ENCODE assay signal across 1 cellular context in the genomic region with DNA sequence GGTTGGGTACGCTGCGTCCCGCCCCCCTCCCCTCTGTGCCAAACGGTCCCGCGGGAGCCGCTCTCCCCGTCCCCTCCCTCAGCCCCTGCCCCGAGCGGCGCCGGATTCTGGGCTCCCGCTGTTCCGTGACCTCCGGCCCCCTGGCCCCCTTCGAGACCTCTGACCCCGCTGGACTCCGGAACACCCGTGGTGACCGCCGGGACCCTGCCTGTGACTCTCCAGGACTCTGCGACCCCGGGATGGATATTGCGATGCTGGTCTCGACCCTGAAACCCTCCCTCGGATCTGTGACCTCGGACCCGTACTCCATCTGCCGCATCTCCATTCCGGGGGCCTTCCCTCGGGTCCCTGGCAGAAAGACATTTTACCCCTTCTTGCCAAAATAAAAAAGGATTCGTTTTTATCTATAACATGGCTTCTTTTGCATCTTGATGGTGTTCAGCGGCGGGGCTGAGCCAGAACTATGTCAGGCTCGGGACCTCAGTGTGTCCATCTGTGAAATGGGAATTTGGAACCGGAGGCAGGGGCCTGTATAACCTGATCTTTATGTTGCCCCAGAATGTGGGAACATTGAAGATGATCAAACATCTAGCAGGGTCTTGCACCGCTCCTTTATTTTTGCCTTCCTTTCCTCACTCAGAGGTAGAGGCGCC.
TF ChIP-seq lines count a peak whose summit lies in the region.

No MANE protein-coding gene starts in this region.

TF ChIP-seq in HepG2, 621 proteins besides CTCF, POLR2A, EP300 and RAD21 (continued from another document and continues in another):
- TF ChIP-seq ZNF841 (CRISPR knock-in tag; IDR thresholded peaks at IDR 0.05; ENCODE audit: borderline replicate concordance) (no peak), PHF8 (CRISPR knock-in tag; IDR thresholded peaks at IDR 0.05) (no peak), FOXK1 (CRISPR knock-in tag; IDR thresholded peaks at IDR 0.05; ENCODE audit: borderline replicate concordance, low read depth) (no peak), SP140L (CRISPR knock-in tag; IDR thresholded peaks at IDR 0.05; ENCODE audit: borderline replicate concordance) (peak; percentile 33; the same call in 1 of the 2 replicates), FOSL1 (CRISPR knock-in tag; IDR thresholded peaks at IDR 0.05; ENCODE audit: borderline replicate concordance) (no peak), SCMH1 (CRISPR knock-in tag; IDR thresholded peaks at IDR 0.05; ENCODE audit: borderline replicate concordance) (no peak), ZZZ3 (CRISPR knock-in tag; IDR thresholded peaks at IDR 0.05; ENCODE audit: borderline replicate concordance) (no peak), AGO1 (IDR thresholded peaks at IDR 0.05; ENCODE audit: low read depth, low read length, poor library complexity, severe bottlenecking) (peak; percentile 33), ZNF75D (CRISPR knock-in tag; IDR thresholded peaks at IDR 0.05; ENCODE audit: borderline replicate concordance) (no peak), ZFP82 (CRISPR knock-in tag; IDR thresholded peaks at IDR 0.05; ENCODE audit: borderline replicate concordance) (peak; percentile 57; the same call in 1 of the 2 replicates), ZMYM2 (CRISPR knock-in tag; IDR thresholded peaks at IDR 0.05) (peak; percentile 80), HES4 (CRISPR knock-in tag; IDR thresholded peaks at IDR 0.05; ENCODE audit: borderline replicate concordance) (no peak), KMT2B (CRISPR knock-in tag; IDR thresholded peaks at IDR 0.05) (no peak), HMGA1 (CRISPR knock-in tag; conservative IDR thresholded peaks at IDR 0.05) (no peak), FOXC1 (CRISPR knock-in tag; IDR thresholded peaks at IDR 0.05; ENCODE audit: borderline replicate concordance) (no peak), LCORL (IDR thresholded peaks at IDR 0.05) (no peak), LCORL (CRISPR knock-in tag; IDR thresholded peaks at IDR 0.05) (0 out of 2 replicates have a peak, but pooled peaks have one; percentile 2), JDP2 (CRISPR knock-in tag; IDR thresholded peaks at IDR 0.05; ENCODE audit: borderline replicate concordance) (no peak), DPF2 (CRISPR knock-in tag; IDR thresholded peaks at IDR 0.05; ENCODE audit: borderline replicate concordance, low read depth) (no peak), CCAR2 (optimal IDR thresholded peaks at IDR 0.05; ENCODE audit: low read depth, low read length) (no peak), ZBTB21 (CRISPR knock-in tag; IDR thresholded peaks at IDR 0.05) (no peak), KLF9 (CRISPR knock-in tag; IDR thresholded peaks at IDR 0.05; ENCODE audit: low read depth) (no peak), ZBTB1 (CRISPR knock-in tag; IDR thresholded peaks at IDR 0.05; ENCODE audit: borderline replicate concordance) (no peak), MED13 (CRISPR knock-in tag; IDR thresholded peaks at IDR 0.05) (no peak), CHD4 (IDR thresholded peaks at IDR 0.05; ENCODE audit: borderline replicate concordance, low read length) (peak; percentile 97; the same call in 1 of the 2 replicates), ZNF44 (CRISPR knock-in tag; IDR thresholded peaks at IDR 0.05) (no peak), KDM5B (CRISPR knock-in tag; IDR thresholded peaks at IDR 0.05; ENCODE audit: borderline replicate concordance) (no peak), ZNF577 (CRISPR knock-in tag; IDR thresholded peaks at IDR 0.05; ENCODE audit: borderline replicate concordance, low read depth) (no peak), TCF7 (IDR thresholded peaks at IDR 0.05; ENCODE audit: low read depth) (no peak), MYNN (CRISPR knock-in tag; IDR thresholded peaks at IDR 0.05; ENCODE audit: low read depth) (0 out of 2 replicates have a peak, but pooled peaks have one; percentile 10), ZSCAN31 (CRISPR knock-in tag; IDR thresholded peaks at IDR 0.05; ENCODE audit: low read depth) (0 out of 2 replicates have a peak, but pooled peaks have one; percentile 1), KDM3A (CRISPR knock-in tag; IDR thresholded peaks at IDR 0.05; ENCODE audit: low read depth) (peak; percentile 22; the same call in 1 of the 2 replicates), CEBPB (IDR thresholded peaks at IDR 0.05; ENCODE audit: borderline replicate concordance, low read depth, low read length) (no peak), SMAD9 (CRISPR knock-in tag; IDR thresholded peaks at IDR 0.05) (no peak), ZBTB20 (CRISPR knock-in tag; IDR thresholded peaks at IDR 0.05; ENCODE audit: borderline replicate concordance, low read depth) (no peak), KLF15 (CRISPR knock-in tag; IDR thresholded peaks at IDR 0.05; ENCODE audit: borderline replicate concordance) (no peak), HDAC1 (CRISPR knock-in tag; IDR thresholded peaks at IDR 0.05) (peak; percentile 14; the same call in 1 of the 2 replicates), ZKSCAN5 (CRISPR knock-in tag; IDR thresholded peaks at IDR 0.05) (no peak), ETV6 (CRISPR knock-in tag; conservative IDR thresholded peaks at IDR 0.05) (no peak), ARID2 (CRISPR knock-in tag; IDR thresholded peaks at IDR 0.05; ENCODE audit: borderline replicate concordance) (no peak), STAG1 (CRISPR knock-in tag; IDR thresholded peaks at IDR 0.05) (peak; percentile 77; the same call in 1 of the 2 replicates), ZNF558 (CRISPR knock-in tag; IDR thresholded peaks at IDR 0.05; ENCODE audit: borderline replicate concordance) (no peak), ZC3H13 (CRISPR knock-in tag; IDR thresholded peaks at IDR 0.05) (no peak), TGIF2 (CRISPR knock-in tag; IDR thresholded peaks at IDR 0.05) (no peak)
- TF ChIP-seq, protein P1, sequence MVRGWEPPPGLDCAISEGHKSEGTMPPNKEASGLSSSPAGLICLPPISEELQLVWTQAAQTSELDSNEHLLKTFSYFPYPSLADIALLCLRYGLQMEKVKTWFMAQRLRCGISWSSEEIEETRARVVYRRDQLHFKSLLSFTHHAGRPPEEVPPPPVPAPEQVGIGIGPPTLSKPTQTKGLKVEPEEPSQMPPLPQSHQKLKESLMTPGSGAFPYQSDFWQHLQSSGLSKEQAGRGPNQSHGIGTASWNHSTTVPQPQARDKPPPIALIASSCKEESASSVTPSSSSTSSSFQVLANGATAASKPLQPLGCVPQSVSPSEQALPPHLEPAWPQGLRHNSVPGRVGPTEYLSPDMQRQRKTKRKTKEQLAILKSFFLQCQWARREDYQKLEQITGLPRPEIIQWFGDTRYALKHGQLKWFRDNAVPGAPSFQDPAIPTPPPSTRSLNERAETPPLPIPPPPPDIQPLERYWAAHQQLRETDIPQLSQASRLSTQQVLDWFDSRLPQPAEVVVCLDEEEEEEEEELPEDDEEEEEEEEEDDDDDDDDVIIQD (CRISPR knock-in tag; IDR thresholded peaks at IDR 0.05; ENCODE audit: low read depth) = no peak
- TF ChIP-seq, protein P2, sequence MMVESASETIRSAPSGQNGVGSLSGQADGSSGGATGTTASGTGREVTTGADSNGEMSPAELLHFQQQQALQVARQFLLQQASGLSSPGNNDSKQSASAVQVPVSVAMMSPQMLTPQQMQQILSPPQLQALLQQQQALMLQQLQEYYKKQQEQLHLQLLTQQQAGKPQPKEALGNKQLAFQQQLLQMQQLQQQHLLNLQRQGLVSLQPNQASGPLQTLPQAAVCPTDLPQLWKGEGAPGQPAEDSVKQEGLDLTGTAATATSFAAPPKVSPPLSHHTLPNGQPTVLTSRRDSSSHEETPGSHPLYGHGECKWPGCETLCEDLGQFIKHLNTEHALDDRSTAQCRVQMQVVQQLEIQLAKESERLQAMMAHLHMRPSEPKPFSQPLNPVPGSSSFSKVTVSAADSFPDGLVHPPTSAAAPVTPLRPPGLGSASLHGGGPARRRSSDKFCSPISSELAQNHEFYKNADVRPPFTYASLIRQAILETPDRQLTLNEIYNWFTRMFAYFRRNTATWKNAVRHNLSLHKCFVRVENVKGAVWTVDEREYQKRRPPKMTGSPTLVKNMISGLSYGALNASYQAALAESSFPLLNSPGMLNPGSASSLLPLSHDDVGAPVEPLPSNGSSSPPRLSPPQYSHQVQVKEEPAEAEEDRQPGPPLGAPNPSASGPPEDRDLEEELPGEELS (CRISPR knock-in tag; IDR thresholded peaks at IDR 0.05) = no peak
- TF ChIP-seq, protein P3, sequence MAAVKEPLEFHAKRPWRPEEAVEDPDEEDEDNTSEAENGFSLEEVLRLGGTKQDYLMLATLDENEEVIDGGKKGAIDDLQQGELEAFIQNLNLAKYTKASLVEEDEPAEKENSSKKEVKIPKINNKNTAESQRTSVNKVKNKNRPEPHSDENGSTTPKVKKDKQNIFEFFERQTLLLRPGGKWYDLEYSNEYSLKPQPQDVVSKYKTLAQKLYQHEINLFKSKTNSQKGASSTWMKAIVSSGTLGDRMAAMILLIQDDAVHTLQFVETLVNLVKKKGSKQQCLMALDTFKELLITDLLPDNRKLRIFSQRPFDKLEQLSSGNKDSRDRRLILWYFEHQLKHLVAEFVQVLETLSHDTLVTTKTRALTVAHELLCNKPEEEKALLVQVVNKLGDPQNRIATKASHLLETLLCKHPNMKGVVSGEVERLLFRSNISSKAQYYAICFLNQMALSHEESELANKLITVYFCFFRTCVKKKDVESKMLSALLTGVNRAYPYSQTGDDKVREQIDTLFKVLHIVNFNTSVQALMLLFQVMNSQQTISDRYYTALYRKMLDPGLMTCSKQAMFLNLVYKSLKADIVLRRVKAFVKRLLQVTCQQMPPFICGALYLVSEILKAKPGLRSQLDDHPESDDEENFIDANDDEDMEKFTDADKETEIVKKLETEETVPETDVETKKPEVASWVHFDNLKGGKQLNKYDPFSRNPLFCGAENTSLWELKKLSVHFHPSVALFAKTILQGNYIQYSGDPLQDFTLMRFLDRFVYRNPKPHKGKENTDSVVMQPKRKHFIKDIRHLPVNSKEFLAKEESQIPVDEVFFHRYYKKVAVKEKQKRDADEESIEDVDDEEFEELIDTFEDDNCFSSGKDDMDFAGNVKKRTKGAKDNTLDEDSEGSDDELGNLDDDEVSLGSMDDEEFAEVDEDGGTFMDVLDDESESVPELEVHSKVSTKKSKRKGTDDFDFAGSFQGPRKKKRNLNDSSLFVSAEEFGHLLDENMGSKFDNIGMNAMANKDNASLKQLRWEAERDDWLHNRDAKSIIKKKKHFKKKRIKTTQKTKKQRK (IDR thresholded peaks at IDR 0.05; ENCODE audit: low read length) = no peak
- TF ChIP-seq, protein P4, sequence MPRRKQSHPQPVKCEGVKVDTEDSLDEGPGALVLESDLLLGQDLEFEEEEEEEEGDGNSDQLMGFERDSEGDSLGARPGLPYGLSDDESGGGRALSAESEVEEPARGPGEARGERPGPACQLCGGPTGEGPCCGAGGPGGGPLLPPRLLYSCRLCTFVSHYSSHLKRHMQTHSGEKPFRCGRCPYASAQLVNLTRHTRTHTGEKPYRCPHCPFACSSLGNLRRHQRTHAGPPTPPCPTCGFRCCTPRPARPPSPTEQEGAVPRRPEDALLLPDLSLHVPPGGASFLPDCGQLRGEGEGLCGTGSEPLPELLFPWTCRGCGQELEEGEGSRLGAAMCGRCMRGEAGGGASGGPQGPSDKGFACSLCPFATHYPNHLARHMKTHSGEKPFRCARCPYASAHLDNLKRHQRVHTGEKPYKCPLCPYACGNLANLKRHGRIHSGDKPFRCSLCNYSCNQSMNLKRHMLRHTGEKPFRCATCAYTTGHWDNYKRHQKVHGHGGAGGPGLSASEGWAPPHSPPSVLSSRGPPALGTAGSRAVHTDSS (CRISPR knock-in tag; conservative IDR thresholded peaks at IDR 0.05) = no peak
- TF ChIP-seq, protein P5, sequence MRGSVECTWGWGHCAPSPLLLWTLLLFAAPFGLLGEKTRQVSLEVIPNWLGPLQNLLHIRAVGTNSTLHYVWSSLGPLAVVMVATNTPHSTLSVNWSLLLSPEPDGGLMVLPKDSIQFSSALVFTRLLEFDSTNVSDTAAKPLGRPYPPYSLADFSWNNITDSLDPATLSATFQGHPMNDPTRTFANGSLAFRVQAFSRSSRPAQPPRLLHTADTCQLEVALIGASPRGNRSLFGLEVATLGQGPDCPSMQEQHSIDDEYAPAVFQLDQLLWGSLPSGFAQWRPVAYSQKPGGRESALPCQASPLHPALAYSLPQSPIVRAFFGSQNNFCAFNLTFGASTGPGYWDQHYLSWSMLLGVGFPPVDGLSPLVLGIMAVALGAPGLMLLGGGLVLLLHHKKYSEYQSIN (CRISPR knock-in tag; IDR thresholded peaks at IDR 0.05; ENCODE audit: borderline replicate concordance) = no peak
- TF ChIP-seq, protein P6, sequence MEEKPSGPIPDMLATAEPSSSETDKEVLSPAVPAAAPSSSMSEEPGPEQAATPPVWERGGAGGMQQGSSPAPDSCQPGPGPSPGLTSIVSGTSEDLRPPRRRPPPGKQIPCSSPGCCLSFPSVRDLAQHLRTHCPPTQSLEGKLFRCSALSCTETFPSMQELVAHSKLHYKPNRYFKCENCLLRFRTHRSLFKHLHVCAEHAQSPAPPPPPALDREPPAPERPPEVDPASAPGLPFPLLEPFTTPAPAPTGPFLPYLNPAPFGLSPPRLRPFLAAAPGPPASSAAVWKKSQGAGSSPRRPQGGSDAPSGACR (CRISPR knock-in tag; IDR thresholded peaks at IDR 0.05) = no peak
- TF ChIP-seq, protein P7, sequence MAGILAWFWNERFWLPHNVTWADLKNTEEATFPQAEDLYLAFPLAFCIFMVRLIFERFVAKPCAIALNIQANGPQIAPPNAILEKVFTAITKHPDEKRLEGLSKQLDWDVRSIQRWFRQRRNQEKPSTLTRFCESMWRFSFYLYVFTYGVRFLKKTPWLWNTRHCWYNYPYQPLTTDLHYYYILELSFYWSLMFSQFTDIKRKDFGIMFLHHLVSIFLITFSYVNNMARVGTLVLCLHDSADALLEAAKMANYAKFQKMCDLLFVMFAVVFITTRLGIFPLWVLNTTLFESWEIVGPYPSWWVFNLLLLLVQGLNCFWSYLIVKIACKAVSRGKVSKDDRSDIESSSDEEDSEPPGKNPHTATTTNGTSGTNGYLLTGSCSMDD (CRISPR knock-in tag; IDR thresholded peaks at IDR 0.05) = no peak
- TF ChIP-seq, protein P8, sequence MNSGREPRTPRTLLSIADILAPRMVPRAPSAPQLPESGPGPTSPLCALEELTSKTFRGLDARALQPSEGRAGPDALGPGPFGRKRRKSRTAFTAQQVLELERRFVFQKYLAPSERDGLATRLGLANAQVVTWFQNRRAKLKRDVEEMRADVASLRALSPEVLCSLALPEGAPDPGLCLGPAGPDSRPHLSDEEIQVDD (CRISPR knock-in tag; IDR thresholded peaks at IDR 0.05; ENCODE audit: borderline replicate concordance) = no peak
- TF ChIP-seq, protein P9, sequence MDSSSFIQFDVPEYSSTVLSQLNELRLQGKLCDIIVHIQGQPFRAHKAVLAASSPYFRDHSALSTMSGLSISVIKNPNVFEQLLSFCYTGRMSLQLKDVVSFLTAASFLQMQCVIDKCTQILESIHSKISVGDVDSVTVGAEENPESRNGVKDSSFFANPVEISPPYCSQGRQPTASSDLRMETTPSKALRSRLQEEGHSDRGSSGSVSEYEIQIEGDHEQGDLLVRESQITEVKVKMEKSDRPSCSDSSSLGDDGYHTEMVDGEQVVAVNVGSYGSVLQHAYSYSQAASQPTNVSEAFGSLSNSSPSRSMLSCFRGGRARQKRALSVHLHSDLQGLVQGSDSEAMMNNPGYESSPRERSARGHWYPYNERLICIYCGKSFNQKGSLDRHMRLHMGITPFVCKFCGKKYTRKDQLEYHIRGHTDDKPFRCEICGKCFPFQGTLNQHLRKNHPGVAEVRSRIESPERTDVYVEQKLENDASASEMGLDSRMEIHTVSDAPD (CRISPR knock-in tag; IDR thresholded peaks at IDR 0.05) = no peak
- TF ChIP-seq, protein P10, sequence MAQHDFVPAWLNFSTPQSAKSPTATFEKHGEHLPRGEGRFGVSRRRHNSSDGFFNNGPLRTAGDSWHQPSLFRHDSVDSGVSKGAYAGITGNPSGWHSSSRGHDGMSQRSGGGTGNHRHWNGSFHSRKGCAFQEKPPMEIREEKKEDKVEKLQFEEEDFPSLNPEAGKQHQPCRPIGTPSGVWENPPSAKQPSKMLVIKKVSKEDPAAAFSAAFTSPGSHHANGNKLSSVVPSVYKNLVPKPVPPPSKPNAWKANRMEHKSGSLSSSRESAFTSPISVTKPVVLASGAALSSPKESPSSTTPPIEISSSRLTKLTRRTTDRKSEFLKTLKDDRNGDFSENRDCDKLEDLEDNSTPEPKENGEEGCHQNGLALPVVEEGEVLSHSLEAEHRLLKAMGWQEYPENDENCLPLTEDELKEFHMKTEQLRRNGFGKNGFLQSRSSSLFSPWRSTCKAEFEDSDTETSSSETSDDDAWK (CRISPR knock-in tag; IDR thresholded peaks at IDR 0.05) = no peak
